23 cellular contexts compared by ENCODE assay signal in the genomic region with DNA sequence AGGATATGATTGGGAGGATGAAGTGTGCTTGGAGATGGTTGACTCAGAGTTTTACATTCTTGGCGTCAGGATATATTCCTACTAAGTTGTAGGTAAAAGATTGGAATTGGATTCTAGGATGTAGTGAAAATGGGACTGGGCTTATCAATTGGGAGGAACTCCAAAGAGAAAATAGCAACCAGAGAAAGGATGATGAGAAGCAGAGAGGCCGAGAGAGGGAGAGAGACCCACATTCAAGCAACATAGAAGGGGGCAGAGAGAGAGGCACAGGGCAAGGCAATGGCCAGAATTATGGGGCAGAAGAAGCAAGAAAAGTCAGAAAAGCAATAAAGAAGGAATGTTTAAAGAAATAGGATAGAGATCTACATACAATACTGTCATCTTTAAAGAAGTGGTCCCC.
"Had no signal": no experiment of that assay in that cellular context is flagged by ENCODE, and none has a peak within 500 bp of the region (broad histone marks: within the 10 kb centered on the region; RNA-seq: fewer than 3 reads in every experiment).

No MANE protein-coding gene starts in this region.

- ATAC-seq: left colon; naive thymus-derived CD4-positive, alpha-beta T cell; stimulated activated memory B cell treated with anti-CD40 and anti-IgM and Interleukin-4, amounts not matched to agents 10 μg/mL and 1 μg/mL and 100 μg/mL, for 72 hours; stimulated activated naive CD8-positive, alpha-beta T cell treated with anti-CD3 and anti-CD28 coated beads, Interleukin-15, Interleukin-2, amounts not matched to agents 100 U/mL and 50 U/mL, for 24 hours had no signal

- H3K4me1 Mint-ChIP-seq: memory B cell; naive thymus-derived CD4-positive, alpha-beta T cell; stimulated activated memory B cell treated with anti-CD40 and anti-IgM and Interleukin-4, amounts not matched to agents 10 μg/mL and 1 μg/mL and 100 μg/mL, for 72 hours had no signal

- H3K27me3 ChIP-seq: dorsolateral prefrontal cortex, neural progenitor cell, spleen, testis, tibial artery had no signal

- H3K9me3 ChIP-seq: spleen, testis, tibial artery had no signal

- H3K36me3 ChIP-seq: neural progenitor cell, spleen, tibial artery had no signal

- H3K4me3 Mint-ChIP-seq: memory B cell; naive thymus-derived CD4-positive, alpha-beta T cell; nephron; neural progenitor cell; stimulated activated memory B cell treated with anti-CD40 and anti-IgM and Interleukin-4, amounts not matched to agents 10 μg/mL and 1 μg/mL and 100 μg/mL, for 72 hours; type B pancreatic cell had no signal

- H3K9me3 Mint-ChIP-seq: memory B cell; nephron; neural progenitor cell; stimulated activated memory B cell treated with anti-CD40 and anti-IgM and Interleukin-4, amounts not matched to agents 10 μg/mL and 1 μg/mL and 100 μg/mL, for 72 hours; type B pancreatic cell had no signal

- H3K36me3 Mint-ChIP-seq: memory B cell; naive thymus-derived CD4-positive, alpha-beta T cell; stimulated activated memory B cell treated with anti-CD40 and anti-IgM and Interleukin-4, amounts not matched to agents 10 μg/mL and 1 μg/mL and 100 μg/mL, for 72 hours; type B pancreatic cell had no signal

- H3K4me1 ChIP-seq: parathyroid adenoma, spleen had no signal

- H3K27me3 Mint-ChIP-seq: progenitor cell of endocrine pancreas; stimulated activated memory B cell treated with anti-CD40 and anti-IgM and Interleukin-4, amounts not matched to agents 10 μg/mL and 1 μg/mL and 100 μg/mL, for 72 hours; type B pancreatic cell had no signal

- H3K27ac Mint-ChIP-seq: memory B cell; naive thymus-derived CD4-positive, alpha-beta T cell; nephron; neural progenitor cell; progenitor cell of endocrine pancreas; stimulated activated memory B cell treated with anti-CD40 and anti-IgM and Interleukin-4, amounts not matched to agents 10 μg/mL and 1 μg/mL and 100 μg/mL, for 72 hours; type B pancreatic cell had no signal

- H3K4me3 ChIP-seq: dorsolateral prefrontal cortex, lung, neural progenitor cell, skin epidermis, spleen, testis, tibial artery had no signal

- DNase-seq: cerebellar nuclear complex; cortex of kidney; dorsolateral prefrontal cortex; effector CD4-positive, alpha-beta T cell; hippocampal formation; left colon; midbrain; naive thymus-derived CD4-positive, alpha-beta T cell; spleen; stimulated activated CD4-positive, alpha-beta T cell treated with anti-CD3 and anti-CD28 coated beads, Interleukin-4, amount 100 ng/mL, for 4 hours; stimulated activated naive CD8-positive, alpha-beta T cell treated with anti-CD3 and anti-CD28 coated beads, Interleukin-15, Interleukin-2, amounts not matched to agents 100 U/mL and 50 U/mL, for 24 hours; substantia nigra; testis; tibial artery had no signal

- H3K27ac ChIP-seq: neural progenitor cell, parathyroid adenoma, skin epidermis, spleen, testis, tibial artery had no signal
